In genomic region chr16:29815793-29816693, GRCh38 we compare ENCODE assay signal across 8 cellular contexts. TPM values are rescaled to one million over a fixed set of nuclear protein-coding genes. Genes with fewer than 3 reads are reported as not detected.
DNase-seq lines count a peak whose midpoint lies in the region; ATAC-seq and TF ChIP-seq lines count a peak whose summit lies in the region.

TSS of gene PAGR1 (plus strand) at chr16:29816152. CDS start at chr16:29816526, 374 bp downstream.

- H3K36me3 ChIP-seq in adrenal gland (replicated peaks in 1 of 2), result peaks cover 0 to 17% of the 10 kb centered on the region in 2 donors
- H3K36me3 ChIP-seq in heart right ventricle, result peaks cover 0 to 25% (median 0%) of the 10 kb centered on the region in 9 donors

- H3K9me3 Mint-ChIP-seq in T-cell, result no peaks in the 10 kb centered on the region

- peak; percentile 76 for ATAC-seq in HG02798 (IDR thresholded peaks at IDR 0.05; ENCODE audit: poor library complexity, unreplicated experiment)
- ATAC-seq in T-cell (replicated peaks in 1 of 4), result peak; percentile 74 to 80 (median 78)
- ATAC-seq in heart right ventricle, result peak; percentile 82 to 91 (median 86)

- H3K27me3 Mint-ChIP-seq in T-cell, result peaks cover 0 to 2% of the 10 kb centered on the region in 2 donors

- peak within 1 kb of the TSS; percentile 73 to 99 (median 97) for H3K27ac ChIP-seq in adrenal gland
- H3K27ac ChIP-seq in heart right ventricle, result peak within 1 kb of the TSS; percentile 77 to 96 (median 90)

- intact Hi-C loops in adrenal gland (cut with DNase I) (no loop called here), heart right ventricle (cut with DNase I) (loop anchor here in 6 of 10 donors (1.0 to 10.0 kb wide), 7 partner anchors 26 to 839 kb away; partner anchors contain the start of genes CDIPT (in 5 of the 6), FBRS (in 1 of the 6), HIRIP3 (in 1 of the 6) and INO80E (in 1 of the 6)), posterior vena cava (cut with DNase I) (no loop called here)

- H3K36me3 Mint-ChIP-seq in T-cell, result peaks cover 16% of the 10 kb centered on the region

- 0 to 1% (median 1%) methylated on average over 31 to 70 of the region's 70 CpGs for WGBS in adrenal gland, 4 donors
- 0% methylated on average over 67 to 70 of the region's 70 CpGs for WGBS in heart right ventricle, 2 donors

- H3K4me3 ChIP-seq in adrenal gland (peak within 1 kb of the TSS; percentile 58 to 92 (median 78)), heart right ventricle (peak within 1 kb of the TSS; percentile 57 to 80 (median 71))

- H3K9me3 ChIP-seq in adrenal gland (replicated peaks in 1 of 3) (no peaks in the 10 kb centered on the region), heart right ventricle (no peaks in the 10 kb centered on the region)

- H3K27me3 ChIP-seq in adrenal gland, result no peaks in the 10 kb centered on the region
- peaks cover 0 to 16% (median 0%) of the 10 kb centered on the region in 7 donors for H3K27me3 ChIP-seq in heart right ventricle

- peaks cover 59 to 80% (median 68%) of the 10 kb centered on the region in 3 donors for H3K4me1 Mint-ChIP-seq in T-cell

- peaks cover 23 to 56% of the 10 kb centered on the region in 2 donors for H3K4me1 ChIP-seq in adrenal gland (replicated peaks in 1 of 2)
- H3K4me1 ChIP-seq in heart right ventricle, result peaks cover 8 to 78% (median 65%) of the 10 kb centered on the region in 9 donors

- CTCF ChIA-PET in T-cell (lab: Charles Lee), result interaction anchor here (0.6 to 3.7 kb wide), 17 partner anchors 8 to 370 kb away, joined by 3 to 42 read pairs (median 5); partner anchors contain the start of genes C16orf54 (in 1 of the 2), HIRIP3 (in 1 of the 2), KIF22 (in 1 of the 2) and QPRT (in 1 of the 2)

- peak; percentile 51 to 79 for TF ChIP-seq POLR2A in adrenal gland (IDR thresholded peaks at IDR 0.05)

- H3K27ac Mint-ChIP-seq in T-cell, result peak within 1 kb of the TSS; percentile 96 to 97

- POLR2A ChIA-PET in T-cell (lab: Charles Lee), result interaction anchor here in 1 of 2 donors (0.8 to 1.1 kb wide), 5 partner anchors 8 to 114 kb away, joined by 3 to 12 read pairs (median 4); partner anchors contain the start of gene KIF22

- DNase-seq in NCI-H1436 (lab: John Stamatoyannopoulos, UW) (peak; percentile 98), T-cell (peak; percentile 96 to 100 (median 98)), adrenal gland (peak; percentile 98 to 100 (median 99)), heart right ventricle (peak; percentile 98 to 99), posterior vena cava (ENCODE audit: low spot score) (peak; percentile 99), ureter (ENCODE audit: low spot score) (peak; percentile 99)

- H3K4me3 Mint-ChIP-seq in T-cell, result peak within 1 kb of the TSS; percentile 89 to 94 (median 94)

- TF ChIP-seq CTCF in GM12874 (IDR thresholded peaks at IDR 0.05; ENCODE audit: insufficient read depth, low read depth, low read length) (peak; percentile 98), adrenal gland (IDR thresholded peaks at IDR 0.05) (peak; percentile 68 to 89 (median 80)), heart right ventricle (IDR thresholded peaks at IDR 0.05) (peak; percentile 78 to 97 (median 91))

RNA-seq across cellular contexts. Expression of gene PAGR1, which starts in this region (rescaled TPM):
- total RNA-seq in T-cell (10 to 100 TPM; 16.0 to 47.2 (median 40.6) TPM), adrenal gland (10 to 100 TPM; 17.1 to 47.1 (median 39.8) TPM), heart right ventricle (10 to 100 TPM in 9 of 10 donors, 1 to 10 TPM in 1; 9.6 to 14.8 (median 12.0) TPM), posterior vena cava (10 to 100 TPM; 10.5 to 12.7 TPM), ureter (20.7 TPM)
- polyA plus RNA-seq in adrenal gland (10 to 100 TPM; 14.2 to 89.1 (median 60.9) TPM), heart right ventricle (10 to 100 TPM; 28.7 to 35.1 TPM)

Comparison
In these comparisons a context has a peak if more than half of its experiments do, and no peak if none do; other contexts are left out.
1. Peak in every context shown above with its lines: DNase-seq, ATAC-seq, H3K4me3 ChIP-seq and H3K27ac ChIP-seq.
2. intact Hi-C loops: an anchor here in heart right ventricle (1.0 to 10.0 kb wide); none called in adrenal gland and posterior vena cava.